In genomic region chr19:31676271-31677004, GRCh38 we compare ENCODE assay signal across 1 cellular context.
TF ChIP-seq lines count a peak whose summit lies in the region.

No MANE protein-coding gene starts in this region.

TF ChIP-seq in SK-N-SH treated with all-trans-retinoic acid at 6 μM for 48 hours, 23 proteins besides CTCF, POLR2A, EP300 and RAD21 (continued from another document):
- TF ChIP-seq, protein P1, sequence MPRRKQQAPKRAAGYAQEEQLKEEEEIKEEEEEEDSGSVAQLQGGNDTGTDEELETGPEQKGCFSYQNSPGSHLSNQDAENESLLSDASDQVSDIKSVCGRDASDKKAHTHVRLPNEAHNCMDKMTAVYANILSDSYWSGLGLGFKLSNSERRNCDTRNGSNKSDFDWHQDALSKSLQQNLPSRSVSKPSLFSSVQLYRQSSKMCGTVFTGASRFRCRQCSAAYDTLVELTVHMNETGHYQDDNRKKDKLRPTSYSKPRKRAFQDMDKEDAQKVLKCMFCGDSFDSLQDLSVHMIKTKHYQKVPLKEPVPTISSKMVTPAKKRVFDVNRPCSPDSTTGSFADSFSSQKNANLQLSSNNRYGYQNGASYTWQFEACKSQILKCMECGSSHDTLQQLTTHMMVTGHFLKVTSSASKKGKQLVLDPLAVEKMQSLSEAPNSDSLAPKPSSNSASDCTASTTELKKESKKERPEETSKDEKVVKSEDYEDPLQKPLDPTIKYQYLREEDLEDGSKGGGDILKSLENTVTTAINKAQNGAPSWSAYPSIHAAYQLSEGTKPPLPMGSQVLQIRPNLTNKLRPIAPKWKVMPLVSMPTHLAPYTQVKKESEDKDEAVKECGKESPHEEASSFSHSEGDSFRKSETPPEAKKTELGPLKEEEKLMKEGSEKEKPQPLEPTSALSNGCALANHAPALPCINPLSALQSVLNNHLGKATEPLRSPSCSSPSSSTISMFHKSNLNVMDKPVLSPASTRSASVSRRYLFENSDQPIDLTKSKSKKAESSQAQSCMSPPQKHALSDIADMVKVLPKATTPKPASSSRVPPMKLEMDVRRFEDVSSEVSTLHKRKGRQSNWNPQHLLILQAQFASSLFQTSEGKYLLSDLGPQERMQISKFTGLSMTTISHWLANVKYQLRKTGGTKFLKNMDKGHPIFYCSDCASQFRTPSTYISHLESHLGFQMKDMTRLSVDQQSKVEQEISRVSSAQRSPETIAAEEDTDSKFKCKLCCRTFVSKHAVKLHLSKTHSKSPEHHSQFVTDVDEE (CRISPR knock-in tag; IDR thresholded peaks at IDR 0.05), result no peak
- TF ChIP-seq PPARA (CRISPR knock-in tag; IDR thresholded peaks at IDR 0.05; ENCODE audit: borderline replicate concordance), result no peak
- no peak for TF ChIP-seq ISL1 (CRISPR knock-in tag; IDR thresholded peaks at IDR 0.05)
- TF ChIP-seq OSR1 (CRISPR knock-in tag; IDR thresholded peaks at IDR 0.05), result no peak
- no peak for TF ChIP-seq TOX (CRISPR knock-in tag; IDR thresholded peaks at IDR 0.05; ENCODE audit: borderline replicate concordance)
- TF ChIP-seq ZNF70 (CRISPR knock-in tag; IDR thresholded peaks at IDR 0.05), result no peak
TF ChIP-seq in SK-N-SH treated with all-trans-retinoic acid at 6 μM for 48 hours: peak in this region for 0.
